ENCODE assay signal across 1 cellular context in genomic region chr19:4267101-4267900, GRCh38.
TF ChIP-seq lines count a peak whose summit lies in the region.

No MANE protein-coding gene starts in this region.

TF ChIP-seq in HepG2, 621 proteins besides CTCF, POLR2A, EP300 and RAD21 (continued from another document):
- TF ChIP-seq RERE (CRISPR knock-in tag; IDR thresholded peaks at IDR 0.05; ENCODE audit: low read depth) (no peak), ELF3 (CRISPR knock-in tag; IDR thresholded peaks at IDR 0.05) (0 out of 2 replicates have a peak, but pooled peaks have one; percentile 24), ZNF446 (CRISPR knock-in tag; IDR thresholded peaks at IDR 0.05) (no peak), TIGD3 (CRISPR knock-in tag; IDR thresholded peaks at IDR 0.05; ENCODE audit: borderline replicate concordance) (no peak), ZFP82 (CRISPR knock-in tag; IDR thresholded peaks at IDR 0.05; ENCODE audit: borderline replicate concordance) (no peak), PCBP2 (optimal IDR thresholded peaks at IDR 0.05; ENCODE audit: low read depth, low read length, poor library complexity, severe bottlenecking) (no peak), RFX3 (CRISPR knock-in tag; IDR thresholded peaks at IDR 0.05) (no peak), NCOR1 (IDR thresholded peaks at IDR 0.05; ENCODE audit: borderline replicate concordance, low read length) (no peak), STAG1 (CRISPR knock-in tag; IDR thresholded peaks at IDR 0.05) (peak; percentile 95), AGO2 (optimal IDR thresholded peaks at IDR 0.05; ENCODE audit: low read depth, low read length) (peak; percentile 62), ZNF547 (CRISPR knock-in tag; IDR thresholded peaks at IDR 0.05) (no peak), PITX1 (CRISPR knock-in tag; IDR thresholded peaks at IDR 0.05) (no peak), ZNF883 (CRISPR knock-in tag; IDR thresholded peaks at IDR 0.05; ENCODE audit: not compliant biosample characterization) (no peak), XRCC5 (optimal IDR thresholded peaks at IDR 0.05; ENCODE audit: low read length) (peak; percentile 26), ZNF607 (CRISPR knock-in tag; IDR thresholded peaks at IDR 0.05; ENCODE audit: borderline replicate concordance) (no peak; the same call in 1 of the 2 replicates), POLR2AphosphoS5 (IDR thresholded peaks at IDR 0.05; ENCODE audit: low read depth, low read length) (no peak), U2AF1 (optimal IDR thresholded peaks at IDR 0.05; ENCODE audit: low read depth, low read length) (peak; percentile 45), ZNF331 (CRISPR knock-in tag; IDR thresholded peaks at IDR 0.05) (0 out of 2 replicates have a peak, but pooled peaks have one; percentile 11), ZNF761 (CRISPR knock-in tag; conservative IDR thresholded peaks at IDR 0.05) (no peak), ZNF556 (CRISPR knock-in tag; IDR thresholded peaks at IDR 0.05; ENCODE audit: borderline replicate concordance) (0 out of 2 replicates have a peak, but pooled peaks have one; percentile 46), SMARCE1 (IDR thresholded peaks at IDR 0.05; ENCODE audit: borderline replicate concordance) (no peak), NFAT5 (CRISPR knock-in tag; IDR thresholded peaks at IDR 0.05) (no peak), MEIS2 (CRISPR knock-in tag; IDR thresholded peaks at IDR 0.05) (no peak), NR1H2 (CRISPR knock-in tag; IDR thresholded peaks at IDR 0.05; ENCODE audit: borderline replicate concordance, low read depth) (no peak), ZNF281 (CRISPR knock-in tag; IDR thresholded peaks at IDR 0.05; ENCODE audit: borderline replicate concordance) (no peak), ZNF83 (CRISPR knock-in tag; IDR thresholded peaks at IDR 0.05; ENCODE audit: borderline replicate concordance) (no peak), HNRNPH1 (optimal IDR thresholded peaks at IDR 0.05; ENCODE audit: low read depth, low read length) (no peak), ZNF687 (CRISPR knock-in tag; IDR thresholded peaks at IDR 0.05) (peak; percentile 17; the same call in 1 of the 2 replicates), NFKBIZ (CRISPR knock-in tag; IDR thresholded peaks at IDR 0.05) (no peak)
